In the genomic region with DNA sequence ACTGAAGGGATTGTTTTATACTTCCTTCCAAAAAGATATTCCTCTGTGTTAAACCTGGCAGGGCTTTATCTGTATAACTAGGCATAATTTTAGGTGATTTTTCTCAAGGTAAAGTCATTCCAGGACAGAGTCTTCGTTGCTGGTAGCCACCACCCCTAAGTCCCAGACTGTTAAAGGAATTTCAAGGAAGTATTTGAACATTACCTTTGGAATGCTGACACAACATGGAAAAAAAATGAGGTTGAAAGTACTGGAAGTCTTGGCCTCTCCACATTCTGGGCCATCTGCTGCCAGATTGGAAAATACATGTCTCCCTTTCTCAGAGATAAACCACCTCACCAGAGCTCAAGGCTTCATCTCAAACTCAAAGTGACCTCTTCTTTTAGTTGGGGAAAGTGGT, we compare ENCODE assay signal across 19 cellular contexts. TPM values are rescaled to one million over a fixed set of nuclear protein-coding genes. Genes with fewer than 3 reads are reported as not detected.
"Had no signal": no experiment of that assay in that cellular context is flagged by ENCODE, and none has a peak within 500 bp of the region (broad histone marks: within the 10 kb centered on the region; RNA-seq: fewer than 3 reads in every experiment).

No MANE protein-coding gene starts in this region.

- H3K27ac Mint-ChIP-seq: activated CD4-positive, alpha-beta memory T cell treated with anti-CD3 and anti-CD28 coated beads for 36 hours; activated naive CD8-positive, alpha-beta T cell treated with anti-CD3 and anti-CD28 coated beads, Interleukin-2, amount 10 ng/mL, durations not matched to agents 7 days and 5 days; stimulated activated effector memory CD8-positive, alpha-beta T cell treated with anti-CD3 and anti-CD28 coated beads, Interleukin-12 subunit alpha, Interleukin-12 subunit beta, amount 100 ng/mL, for 72 hours had no signal

- H3K36me3 Mint-ChIP-seq: activated CD4-positive, alpha-beta memory T cell treated with anti-CD3 and anti-CD28 coated beads for 36 hours; stimulated activated effector memory CD8-positive, alpha-beta T cell treated with anti-CD3 and anti-CD28 coated beads, Interleukin-12 subunit alpha, Interleukin-12 subunit beta, amount 100 ng/mL, for 72 hours had no signal

- H3K4me1 Mint-ChIP-seq: activated naive CD8-positive, alpha-beta T cell treated with anti-CD3 and anti-CD28 coated beads, Interleukin-2, amount 10 ng/mL, durations not matched to agents 7 days and 5 days; neural crest cell; stimulated activated effector memory CD8-positive, alpha-beta T cell treated with anti-CD3 and anti-CD28 coated beads, Interleukin-12 subunit alpha, Interleukin-12 subunit beta, amount 100 ng/mL, for 72 hours had no signal

- H3K9me3 ChIP-seq: gastrocnemius medialis had no signal

- DNase-seq: activated CD4-positive, alpha-beta memory T cell treated with anti-CD3 and anti-CD28 coated beads for 36 hours; activated gamma-delta T cell treated with Interleukin-2 at 50 U/mL for 16 hours; activated naive CD8-positive, alpha-beta T cell treated with anti-CD3 and anti-CD28 coated beads, Interleukin-2, amount 10 ng/mL, durations not matched to agents 7 days and 5 days; activated T-cell treated with anti-CD3 and anti-CD28 coated beads, Interleukin-2, amount 50 U/mL, for 48 hours; aorta; gastrocnemius medialis; hypothalamus; left lung; posterior cingulate gyrus; T-helper 9 cell had no signal

- H3K36me3 ChIP-seq: cardiac muscle cell, gastrocnemius medialis, left lung, right atrium auricular region, tibial nerve had no signal

- H3K4me3 ChIP-seq: cardiac muscle cell, gastrocnemius medialis, left lung, right atrium auricular region, tibial nerve had no signal

- H3K27me3 ChIP-seq: cardiac muscle cell, gastrocnemius medialis, left lung, right atrium auricular region, tibial nerve had no signal

- H3K9me3 Mint-ChIP-seq: stimulated activated effector memory CD8-positive, alpha-beta T cell treated with anti-CD3 and anti-CD28 coated beads, Interleukin-12 subunit alpha, Interleukin-12 subunit beta, amount 100 ng/mL, for 72 hours had no signal

- H3K4me3 Mint-ChIP-seq: activated CD4-positive, alpha-beta memory T cell treated with anti-CD3 and anti-CD28 coated beads for 36 hours; activated naive CD8-positive, alpha-beta T cell treated with anti-CD3 and anti-CD28 coated beads, Interleukin-2, amount 10 ng/mL, durations not matched to agents 7 days and 5 days; neural crest cell; stimulated activated effector memory CD8-positive, alpha-beta T cell treated with anti-CD3 and anti-CD28 coated beads, Interleukin-12 subunit alpha, Interleukin-12 subunit beta, amount 100 ng/mL, for 72 hours had no signal

- ATAC-seq: gastrocnemius medialis; left lung; stimulated activated effector memory CD8-positive, alpha-beta T cell treated with anti-CD3 and anti-CD28 coated beads, Interleukin-12 subunit alpha, Interleukin-12 subunit beta, amount 100 ng/mL, for 72 hours had no signal

- H3K4me1 ChIP-seq: gastrocnemius medialis, left lung, right atrium auricular region, tibial nerve had no signal

- H3K27me3 Mint-ChIP-seq: activated CD4-positive, alpha-beta memory T cell treated with anti-CD3 and anti-CD28 coated beads for 36 hours had no signal

- H3K27ac ChIP-seq: cardiac muscle cell, gastrocnemius medialis, left lung, right atrium auricular region, tibial nerve, VCaP had no signal

RNA-seq across cellular contexts. Expression of a gene that starts 27.0 kb away (rescaled TPM):
- total RNA-seq: cardiac muscle cell, gastrocnemius medialis, myocyte, neural crest cell, SK-MEL-5 had no signal

RNA-seq across cellular contexts. Expression of a gene that starts 28.2 kb away (rescaled TPM):
- total RNA-seq: aorta, cardiac muscle cell, gastrocnemius medialis, left lung, mesenteric fat pad, SK-MEL-5, tibial nerve had no signal
